20 cellular contexts compared by ENCODE assay signal in the genomic region with DNA sequence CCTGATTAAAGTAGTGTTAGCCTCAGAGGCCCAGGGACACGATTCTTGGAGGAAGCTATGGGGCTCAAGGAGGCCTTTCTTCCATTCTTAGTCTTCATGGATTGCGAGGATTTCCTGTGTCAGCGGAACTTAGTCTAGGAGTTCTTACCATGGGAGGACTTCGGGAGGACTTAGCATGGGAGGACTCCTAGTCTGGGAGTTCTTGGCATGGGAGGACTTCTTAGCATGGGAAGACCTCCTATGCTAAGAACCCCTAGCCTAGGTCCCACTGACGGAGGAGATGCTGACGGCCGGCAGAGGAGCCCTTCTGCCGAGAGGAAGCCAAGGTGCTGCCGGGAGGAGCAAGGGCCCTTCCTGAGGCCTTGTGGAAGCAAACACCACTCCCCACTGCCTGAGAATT. TPM values are rescaled to one million over a fixed set of nuclear protein-coding genes. Genes with fewer than 3 reads are reported as not detected.
DNase-seq lines count a peak whose midpoint lies in the region; ATAC-seq, FAIRE-seq and TF ChIP-seq lines count a peak whose summit lies in the region.
"Had no signal": no experiment of that assay in that cellular context is flagged by ENCODE, and none has a peak within 500 bp of the region (broad histone marks: within the 10 kb centered on the region; RNA-seq: fewer than 3 reads in every experiment).

No MANE protein-coding gene starts in this region.

- peaks cover 1 to 97% (median 52%) of the 10 kb centered on the region in 10 experiments; a peak in 19 of 20 replicates for H3K4me1 ChIP-seq in BLaER1 treated with 17β-estradiol and CSF1 and Interleukin-3, amounts not matched to agents 10 nM and 100 nM
- H3K4me1 ChIP-seq in SK-N-SH (ENCODE audit: control insufficient read depth in 1 of 2, insufficient read depth in 2 of 2, low read depth in 1 of 2, low read length in 1 of 2) (peaks cover 17 to 47% of the 10 kb centered on the region in 2 experiments; a peak in 3 of 4 replicates), endothelial cell of umbilical vein (ENCODE audit: control insufficient read depth, extremely low read depth, insufficient read depth, low read length) (peaks cover 61% of the 10 kb centered on the region), smooth muscle cell (ENCODE audit: low read depth) (peaks cover 26% of the 10 kb centered on the region)

- WGBS in SK-N-SH (ENCODE audit: low lambda C conversion rate), result 82% methylated on average over 3 of the region's 9 CpGs
- WGBS in smooth muscle cell (ENCODE audit: low lambda C conversion rate), result 84% methylated on average over 9 of the region's 9 CpGs

- ATAC-seq in GM21717 (IDR thresholded peaks at IDR 0.05; ENCODE audit: unreplicated experiment), result no peak
- ATAC-seq in HG02981 (IDR thresholded peaks at IDR 0.05; ENCODE audit: unreplicated experiment), result no peak
- ATAC-seq in GM18517 (IDR thresholded peaks at IDR 0.05; ENCODE audit: unreplicated experiment), result no peak

- no peaks in the 10 kb centered on the region for H3K36me3 Mint-ChIP-seq in activated CD4-positive, alpha-beta memory T cell treated with anti-CD3 and anti-CD28 coated beads for 36 hours

- H3K9ac ChIP-seq in BLaER1 treated with 17β-estradiol and CSF1 and Interleukin-3, amounts not matched to agents 10 nM and 100 nM, result peak overlapping the region in 3 of 11 experiments; percentile 79 to 85 (median 82); a peak in 4 of 22 replicates
- H3K9ac ChIP-seq in SK-N-SH (peak overlapping the region; percentile 31; the same call in 1 of the 2 replicates), endothelial cell of umbilical vein (replicated peaks; ENCODE audit: extremely low read depth, insufficient read depth, low read length) (no peak overlapping the region), smooth muscle cell (ENCODE audit: low read depth) (no peak overlapping the region)

- H3K4me3 Mint-ChIP-seq in activated CD4-positive, alpha-beta memory T cell treated with anti-CD3 and anti-CD28 coated beads for 36 hours, result no peak overlapping the region
- H3K4me3 Mint-ChIP-seq: CD4-positive, alpha-beta T cell; immature natural killer cell; naive B cell; T-helper 1 cell treated with Interleukin-12 subunit alpha and Interleukin-12 subunit beta and Interleukin-4 antibody, amounts not matched to agents 30 μg/mL and 1 μg/mL, for 36 hours had no signal

- peaks cover 9% of the 10 kb centered on the region for H3K4me1 Mint-ChIP-seq in activated CD4-positive, alpha-beta memory T cell treated with anti-CD3 and anti-CD28 coated beads for 36 hours (ENCODE audit: low read depth)

- POLR2A ChIA-PET in SK-N-SH (lab: Yijun Ruan, JAX), result interaction anchor here (0.6 kb wide), 1 partner anchor 167 kb away, joined by 3 read pairs; no protein-coding TSS in a partner anchor
- POLR2A ChIA-PET in endothelial cell of umbilical vein (lab: Charles Lee), result no interaction called here
- POLR2A ChIA-PET in activated CD4-positive, alpha-beta memory T cell treated with anti-CD3 and anti-CD28 coated beads for 36 hours (lab: Charles Lee), result no interaction called here

- BruUV-seq in endothelial cell of umbilical vein (replicated peaks; lab: Mats Ljungman, UMichigan), result no TSS peak

- TF ChIP-seq EP300 in SK-N-SH (IDR thresholded peaks at IDR 0.05; ENCODE audit: borderline replicate concordance in 1 of 2, low read depth in 1 of 2, low read length in 1 of 2), result no peak

- H2AFZ ChIP-seq in SK-N-SH (ENCODE audit: low read depth), result peak overlapping the region; percentile 21; the same call in 1 of the 2 replicates
- no peak overlapping the region for H2AFZ ChIP-seq in endothelial cell of umbilical vein (ENCODE audit: low read depth, low read length)
- H2AFZ ChIP-seq in smooth muscle cell (ENCODE audit: low read depth), result no peak overlapping the region

- H3K79me2 ChIP-seq in SK-N-SH (ENCODE audit: insufficient read depth) (no peaks in the 10 kb centered on the region), endothelial cell of umbilical vein (ENCODE audit: control insufficient read depth, insufficient read depth, low read length) (no peaks in the 10 kb centered on the region), smooth muscle cell (ENCODE audit: low read depth) (no peaks in the 10 kb centered on the region)

- H4K20me1 ChIP-seq in BLaER1 treated with 17β-estradiol and CSF1 and Interleukin-3, amounts not matched to agents 10 nM and 100 nM, result no peaks in the 10 kb centered on the region
- H4K20me1 ChIP-seq in SK-N-SH (ENCODE audit: insufficient read depth) (no peaks in the 10 kb centered on the region), endothelial cell of umbilical vein (replicated peaks; ENCODE audit: control insufficient read depth, extremely low read depth, insufficient read depth, low read length) (no peaks in the 10 kb centered on the region), smooth muscle cell (ENCODE audit: low read depth) (no peaks in the 10 kb centered on the region)

- no peaks in the 10 kb centered on the region for H3K9me2 ChIP-seq in SK-N-SH

- no peak for FAIRE-seq in endothelial cell of umbilical vein (lab: Jason Lieb, UNC)

- no peak for TF ChIP-seq RAD21 in SK-N-SH (IDR thresholded peaks at IDR 0.05; ENCODE audit: low read length)

- H3K27ac ChIP-seq in BLaER1 treated with 17β-estradiol and CSF1 and Interleukin-3, amounts not matched to agents 10 nM and 100 nM, result peak overlapping the region in 6 of 11 experiments; percentile 12 to 98 (median 88); a peak in 10 of 22 replicates
- peak overlapping the region; percentile 89 to 91 for H3K27ac ChIP-seq in SK-N-SH (ENCODE audit: low read depth in 2 of 2, low read length in 1 of 2)
- peak overlapping the region; percentile 75 for H3K27ac ChIP-seq in endothelial cell of umbilical vein (ENCODE audit: insufficient read depth, low read depth, low read length)
- peak overlapping the region; percentile 95 for H3K27ac ChIP-seq in smooth muscle cell (ENCODE audit: low read depth)

- TF ChIP-seq CTCF in SK-N-SH (IDR thresholded peaks at IDR 0.05), result no peak
- no peak for TF ChIP-seq CTCF in endothelial cell of umbilical vein (IDR thresholded peaks at IDR 0.05; ENCODE audit: extremely low read depth in 1 of 2, insufficient read depth in 1 of 2, low read depth in 1 of 2, low read length in 2 of 2)
- no peak for TF ChIP-seq CTCF in smooth muscle cell (IDR thresholded peaks at IDR 0.05; ENCODE audit: borderline replicate concordance, insufficient read depth, poor library complexity, severe bottlenecking)

- no peaks in the 10 kb centered on the region for H3K9me1 ChIP-seq in endothelial cell of umbilical vein (replicated peaks; ENCODE audit: control insufficient read depth, extremely low read depth, insufficient read depth, low read length)

- H3K4me3 ChIP-seq in BLaER1 treated with 17β-estradiol and CSF1 and Interleukin-3, amounts not matched to agents 10 nM and 100 nM, result no peak overlapping the region
- H3K4me3 ChIP-seq in SK-N-SH (ENCODE audit: low read depth in 2 of 2, low read length in 1 of 2), result no peak overlapping the region; a peak in 1 of 4 replicates
- H3K4me3 ChIP-seq in endothelial cell of umbilical vein (replicated peaks in 1 of 3; ENCODE audit: insufficient read depth in 1 of 3, low read depth in 1 of 3, low read length in 3 of 3), result no peak overlapping the region
- H3K4me3 ChIP-seq in smooth muscle cell, result no peak overlapping the region
- H3K4me3 ChIP-seq: lung had no signal

- H3K27me3 ChIP-seq in BLaER1 treated with 17β-estradiol and CSF1 and Interleukin-3, amounts not matched to agents 10 nM and 100 nM, result no peaks in the 10 kb centered on the region
- H3K27me3 ChIP-seq in SK-N-SH (ENCODE audit: insufficient read depth) (no peaks in the 10 kb centered on the region), endothelial cell of umbilical vein (ENCODE audit: control insufficient read depth in 2 of 2, insufficient read depth in 2 of 2, low read length in 2 of 2) (no peaks in the 10 kb centered on the region), smooth muscle cell (ENCODE audit: low read depth) (no peaks in the 10 kb centered on the region)

- CTCF ChIA-PET in SK-N-SH (lab: Yijun Ruan, JAX), result interaction anchor here (1.0 to 2.4 kb wide), 3 partner anchors 23 to 358 kb away, joined by 3 to 9 read pairs (median 3); no protein-coding TSS in a partner anchor
- CTCF ChIA-PET in endothelial cell of umbilical vein (lab: Charles Lee), result interaction anchor here (1.3 to 1.7 kb wide), 4 partner anchors 9 to 358 kb away, joined by 4 to 5 read pairs (median 5); no protein-coding TSS in a partner anchor
- CTCF ChIA-PET in activated CD4-positive, alpha-beta memory T cell treated with anti-CD3 and anti-CD28 coated beads for 36 hours (lab: Charles Lee), result no interaction called here

- H3K27ac Mint-ChIP-seq in activated CD4-positive, alpha-beta memory T cell treated with anti-CD3 and anti-CD28 coated beads for 36 hours, result no peak overlapping the region
- H3K27ac Mint-ChIP-seq: CD4-positive, alpha-beta T cell; T-helper 1 cell treated with Interleukin-12 subunit alpha and Interleukin-12 subunit beta and Interleukin-4 antibody, amounts not matched to agents 30 μg/mL and 1 μg/mL, for 36 hours had no signal

- H3K9me3 Mint-ChIP-seq in activated CD4-positive, alpha-beta memory T cell treated with anti-CD3 and anti-CD28 coated beads for 36 hours, result peaks cover 2% of the 10 kb centered on the region
- H3K9me3 Mint-ChIP-seq: CD4-positive, alpha-beta T cell; immature natural killer cell; T-helper 1 cell treated with Interleukin-12 subunit alpha and Interleukin-12 subunit beta and Interleukin-4 antibody, amounts not matched to agents 30 μg/mL and 1 μg/mL, for 36 hours had no signal

- H3K27me3 Mint-ChIP-seq in activated CD4-positive, alpha-beta memory T cell treated with anti-CD3 and anti-CD28 coated beads for 36 hours, result peaks cover 5% of the 10 kb centered on the region
- H3K27me3 Mint-ChIP-seq: naive B cell had no signal

- intact Hi-C loops in endothelial cell of umbilical vein (cut with micrococcal nuclease), result no loop called here
- intact Hi-C loops in activated CD4-positive, alpha-beta memory T cell treated with anti-CD3 and anti-CD28 coated beads for 36 hours (cut with micrococcal nuclease), result no loop called here

- H3K4me2 ChIP-seq in BLaER1 treated with 17β-estradiol and CSF1 and Interleukin-3, amounts not matched to agents 10 nM and 100 nM, result peak overlapping the region in 5 of 11 experiments; percentile 59 to 87 (median 85); a peak in 10 of 22 replicates
- H3K4me2 ChIP-seq in SK-N-SH (peak overlapping the region; percentile 29; the same call in 1 of the 2 replicates), endothelial cell of umbilical vein (ENCODE audit: insufficient read depth, low read length) (no peak overlapping the region), smooth muscle cell (peak overlapping the region; percentile 35)

- dilution Hi-C loops in endothelial cell of umbilical vein (cut with MboI; ENCODE audit: extremely low pct_ligation_motif_present, low sequenced_read_pairs), result no loop called here

- H3K9me3 ChIP-seq in BLaER1 treated with 17β-estradiol and CSF1 and Interleukin-3, amounts not matched to agents 10 nM and 100 nM (replicated peaks in 1 of 11), result peaks cover 0 to 6% (median 0%) of the 10 kb centered on the region in 11 experiments; a peak in 1 of 22 replicates
- H3K9me3 ChIP-seq in SK-N-SH (no peaks in the 10 kb centered on the region), endothelial cell of umbilical vein (replicated peaks; ENCODE audit: control insufficient read depth, insufficient read depth, low read length) (no peaks in the 10 kb centered on the region), smooth muscle cell (replicated peaks; ENCODE audit: low read depth) (no peaks in the 10 kb centered on the region)

- H3K36me3 ChIP-seq in BLaER1 treated with 17β-estradiol and CSF1 and Interleukin-3, amounts not matched to agents 10 nM and 100 nM, result peaks cover 0 to 13% (median 0%) of the 10 kb centered on the region in 11 experiments; a peak in 3 of 22 replicates
- H3K36me3 ChIP-seq in SK-N-SH (replicated peaks in 1 of 2; ENCODE audit: control insufficient read depth in 1 of 2, insufficient read depth in 2 of 2, low read length in 1 of 2) (peaks cover 0 to 14% of the 10 kb centered on the region in 2 experiments), endothelial cell of umbilical vein (ENCODE audit: control insufficient read depth in 2 of 2, extremely low read depth in 1 of 2, insufficient read depth in 2 of 2, low read length in 2 of 2) (peaks cover 4 to 10% of the 10 kb centered on the region in 2 experiments), smooth muscle cell (ENCODE audit: low read depth) (peaks cover 9% of the 10 kb centered on the region)

- DNase-seq in SK-N-SH (no peak), endothelial cell of umbilical vein (ENCODE audit: low read depth, low spot score) (no peak), smooth muscle cell (lab: John Stamatoyannopoulos, UW; ENCODE audit: unreplicated experiment) (no peak)
- DNase-seq in activated CD4-positive, alpha-beta memory T cell treated with anti-CD3 and anti-CD28 coated beads for 36 hours, result no peak
- DNase-seq: ACHN; activated CD4-positive, CD25-positive, alpha-beta regulatory T cell; CD4-positive, alpha-beta T cell; effector CD4-positive, alpha-beta T cell; naive B cell; stimulated activated CD4-positive, alpha-beta T cell treated with anti-CD3 and anti-CD28 coated beads, Interleukin-4, amount 100 ng/mL, for 4 hours had no signal

- no peak for TF ChIP-seq POLR2A in endothelial cell of umbilical vein (IDR thresholded peaks at IDR 0.05; ENCODE audit: low read depth, low read length)

- H3F3A ChIP-seq in SK-N-SH (replicated peaks; ENCODE audit: insufficient read depth) (peaks cover 34% of the 10 kb centered on the region), smooth muscle cell (ENCODE audit: low read depth) (peaks cover 37% of the 10 kb centered on the region)

RNA-seq across cellular contexts. Expression of a gene that starts 35.6 kb away (rescaled TPM):
- polyA plus RNA-seq in SK-N-SH (2012; rRNA removed) (not detected in 2 replicates), endothelial cell of umbilical vein (not detected in 2 replicates), smooth muscle cell (0.20 TPM in 1 of 2 replicates, not detected in the other)
- not detected in 2 replicates for polyA plus RNA-seq in SK-N-SH (2012; cell fraction: cytosol; rRNA removed)
- not detected in 2 replicates for polyA plus RNA-seq in SK-N-SH (2012; cell fraction: nucleus; rRNA removed)
- total RNA-seq in endothelial cell of umbilical vein (not detected in 2 replicates), smooth muscle cell (not detected in 2 replicates)
- not detected in 2 replicates for polyA plus RNA-seq in endothelial cell of umbilical vein (2011; cell fraction: cytosol; rRNA removed)
- polyA plus RNA-seq in endothelial cell of umbilical vein (2011; cell fraction: nucleus; rRNA removed), result 0.07 and 0.11 TPM in 2 replicates
- polyA plus RNA-seq in endothelial cell of umbilical vein (2012), result 0.09 and 0.35 TPM in 2 replicates
- not detected in 2 replicates for polyA minus RNA-seq in endothelial cell of umbilical vein
- polyA minus RNA-seq in endothelial cell of umbilical vein (2011; cell fraction: cytosol; rRNA and poly(A)+ RNA removed), result not detected
- polyA minus RNA-seq in endothelial cell of umbilical vein (2011; cell fraction: nucleus; rRNA and poly(A)+ RNA removed), result not detected in 2 replicates
- total RNA-seq in activated CD4-positive, alpha-beta memory T cell treated with anti-CD3 and anti-CD28 coated beads for 36 hours, result not detected
- total RNA-seq: cardiac septum; CD4-positive, alpha-beta T cell; H7; lung; NCI-H460 had no signal
- polyA plus RNA-seq: immature natural killer cell had no signal
